ENCODE assay signal across 8 cellular contexts in the genomic region with DNA sequence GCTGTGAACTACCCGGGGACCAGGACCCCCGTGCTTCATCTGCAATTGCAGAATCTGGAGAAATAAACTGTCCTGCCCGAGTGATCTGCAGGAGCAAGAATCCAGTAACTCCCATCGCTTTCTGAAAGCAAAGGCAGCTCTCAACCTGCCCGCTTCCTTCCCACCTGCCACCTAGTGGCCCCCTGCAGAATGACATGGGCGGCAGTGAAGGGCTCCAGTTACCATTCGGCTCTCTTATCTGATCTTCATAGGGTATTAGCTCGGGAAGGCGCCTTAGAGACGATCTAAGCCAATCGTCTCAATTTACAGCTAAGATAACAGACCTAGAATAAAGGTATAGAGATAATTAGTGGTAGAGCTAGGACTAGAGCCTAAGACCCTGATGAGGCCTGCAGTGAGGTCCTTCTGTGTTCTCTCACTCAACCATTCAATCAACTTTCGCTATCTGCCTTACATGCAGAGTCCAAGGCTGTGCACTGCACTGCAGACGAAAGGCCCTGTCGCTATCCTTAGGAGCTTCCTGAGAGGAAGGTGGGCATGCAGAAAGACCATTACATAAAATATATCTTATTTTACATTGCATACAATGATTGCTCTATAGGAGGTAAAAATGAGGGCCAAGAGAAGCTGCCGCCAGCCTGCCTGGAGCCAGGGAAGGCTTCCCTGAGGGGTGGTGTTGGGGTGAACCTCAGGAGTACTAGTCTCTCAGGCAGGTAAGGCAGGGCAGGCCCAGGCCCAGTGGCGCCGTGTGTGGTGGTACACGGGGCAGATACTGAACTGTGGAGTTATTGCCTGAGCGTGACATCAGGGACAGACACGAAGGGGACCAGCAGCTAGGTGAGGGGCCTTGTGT. TPM values are rescaled to one million over a fixed set of nuclear protein-coding genes. Genes with fewer than 3 reads are reported as not detected.
DNase-seq lines count a peak whose midpoint lies in the region; ATAC-seq and TF ChIP-seq lines count a peak whose summit lies in the region.

No MANE protein-coding gene starts in this region.

- H3K36me3 Mint-ChIP-seq in nephron (ENCODE audit: low read depth): no peaks in the 10 kb centered on the region
- H3K36me3 Mint-ChIP-seq in stimulated activated naive B cell treated with anti-CD40 and anti-IgM and Interleukin-4, amounts not matched to agents 10 μg/mL and 1 μg/mL and 100 μg/mL, for 72 hours: no peaks in the 10 kb centered on the region

- ATAC-seq in GM19395 (IDR thresholded peaks at IDR 0.05; ENCODE audit: unreplicated experiment): peak; percentile 85
- ATAC-seq in stimulated activated naive B cell treated with anti-CD40 and anti-IgM and Interleukin-4, amounts not matched to agents 10 μg/mL and 1 μg/mL and 100 μg/mL, for 72 hours (replicated peaks): peak; percentile 94 to 97

- no peaks in the 10 kb centered on the region for H3K36me3 ChIP-seq in BE2C
- H3K36me3 ChIP-seq in esophagus muscularis mucosa: no peaks in the 10 kb centered on the region

- H3K4me1 Mint-ChIP-seq in nephron: peaks cover 36% of the 10 kb centered on the region
- H3K4me1 Mint-ChIP-seq in stimulated activated naive B cell treated with anti-CD40 and anti-IgM and Interleukin-4, amounts not matched to agents 10 μg/mL and 1 μg/mL and 100 μg/mL, for 72 hours: peaks cover 4 to 5% of the 10 kb centered on the region in 2 donors

- H3K4me3 Mint-ChIP-seq in nephron: peak overlapping the region; percentile 7 to 62 (median 36)
- peak overlapping the region; percentile 44 to 51 for H3K4me3 Mint-ChIP-seq in stimulated activated naive B cell treated with anti-CD40 and anti-IgM and Interleukin-4, amounts not matched to agents 10 μg/mL and 1 μg/mL and 100 μg/mL, for 72 hours

- no peak for TF ChIP-seq EP300 in esophagus muscularis mucosa (IDR thresholded peaks at IDR 0.05)

- TF ChIP-seq CTCF in BE2C (IDR thresholded peaks at IDR 0.05; ENCODE audit: low read depth, low read length) (peak; percentile 98), esophagus muscularis mucosa (IDR thresholded peaks at IDR 0.05) (peak in 2 of 3 experiments; percentile 97 to 99), nephron (IDR thresholded peaks at IDR 0.05; ENCODE audit: unreplicated experiment in 3 of 3) (peak; percentile 96 to 98 (median 97))

- peaks cover 21% of the 10 kb centered on the region for H3K27me3 Mint-ChIP-seq in nephron (ENCODE audit: low read depth)
- peaks cover 39 to 48% of the 10 kb centered on the region in 2 donors for H3K27me3 Mint-ChIP-seq in stimulated activated naive B cell treated with anti-CD40 and anti-IgM and Interleukin-4, amounts not matched to agents 10 μg/mL and 1 μg/mL and 100 μg/mL, for 72 hours

- peak overlapping the region; percentile 23 to 91 (median 71) for H3K27ac Mint-ChIP-seq in nephron
- H3K27ac Mint-ChIP-seq in stimulated activated naive B cell treated with anti-CD40 and anti-IgM and Interleukin-4, amounts not matched to agents 10 μg/mL and 1 μg/mL and 100 μg/mL, for 72 hours: no peak overlapping the region

- no peak overlapping the region for H3K27ac ChIP-seq in esophagus muscularis mucosa (replicated peaks in 1 of 4)

- no peak for TF ChIP-seq POLR2A in esophagus muscularis mucosa (IDR thresholded peaks at IDR 0.05; ENCODE audit: low read depth)

- DNase-seq in BE2C (peak; percentile 86), KBM-7 (peak; percentile 90), OCI-M1 (lab: John Stamatoyannopoulos, UW) (peak; percentile 97), activated T-cell treated with anti-CD3 and anti-CD28 coated beads for 4 hours (peak; percentile 82), esophagus muscularis mucosa (ENCODE audit: extremely low spot score) (peak; percentile 95)
- peak; percentile 61 for DNase-seq in stimulated activated naive B cell treated with anti-CD40 and anti-IgM and Interleukin-4, amounts not matched to agents 10 μg/mL and 1 μg/mL and 100 μg/mL, for 72 hours

- H3K9me3 ChIP-seq in BE2C: no peaks in the 10 kb centered on the region
- H3K9me3 ChIP-seq in esophagus muscularis mucosa: no peaks in the 10 kb centered on the region

- WGBS in esophagus muscularis mucosa: 33% methylated on average over 15 of the region's 20 CpGs

- H3K9me3 Mint-ChIP-seq in nephron: no peaks in the 10 kb centered on the region
- H3K9me3 Mint-ChIP-seq in stimulated activated naive B cell treated with anti-CD40 and anti-IgM and Interleukin-4, amounts not matched to agents 10 μg/mL and 1 μg/mL and 100 μg/mL, for 72 hours: peaks cover 0 to 5% of the 10 kb centered on the region in 2 donors

- in situ Hi-C loops in KBM-7 (cut with MboI; ENCODE audit: low pct_unique_long_range_greater_than_20kb, low sequenced_read_pairs): loop anchor here (10.0 kb wide), 1 partner anchor 127 kb away; no protein-coding TSS in a partner anchor

- H3K27me3 ChIP-seq in BE2C (no peaks in the 10 kb centered on the region), esophagus muscularis mucosa (no peaks in the 10 kb centered on the region)

- H3K4me3 ChIP-seq in BE2C (ENCODE audit: low read depth, low read length): no peak overlapping the region
- H3K4me3 ChIP-seq in esophagus muscularis mucosa: peak overlapping the region in 2 of 4 donors; percentile 21 to 27

- H3K4me1 ChIP-seq in BE2C (peaks cover 14% of the 10 kb centered on the region), esophagus muscularis mucosa (peaks cover 23 to 50% (median 45%) of the 10 kb centered on the region in 4 donors)

- intact Hi-C loops in esophagus muscularis mucosa (cut with DNase I): loop anchor here (1.0 to 2.0 kb wide), 2 partner anchors 95 to 125 kb away; a partner anchor contains a TSS

RNA-seq across cellular contexts. Expression of a gene that starts 7.1 kb away (rescaled TPM):
- 54.8 TPM for polyA plus RNA-seq in BE2C (2012; ENCODE audit: insufficient read depth, insufficient read length, low read depth)
- total RNA-seq in esophagus muscularis mucosa: 10 to 100 TPM; 21.4 to 28.6 (median 25.7) TPM

RNA-seq across cellular contexts. Expression of a gene that starts 24.2 kb away (rescaled TPM):
- 301 TPM for polyA plus RNA-seq in BE2C (2012; ENCODE audit: insufficient read depth, insufficient read length, low read depth)
- 10 to 100 TPM; 12.0 to 35.8 (median 20.9) TPM for total RNA-seq in esophagus muscularis mucosa
